ENCODE assay signal across 14 cellular contexts in genomic region chr15:55281517-55282227, GRCh38. TPM values are rescaled to one million over a fixed set of nuclear protein-coding genes. Genes with fewer than 3 reads are reported as not detected.
DNase-seq lines count a peak whose midpoint lies in the region; ATAC-seq, FAIRE-seq and TF ChIP-seq lines count a peak whose summit lies in the region.
"Had no signal": no experiment of that assay in that cellular context is flagged by ENCODE, and none has a peak within 500 bp of the region (broad histone marks: within the 10 kb centered on the region; RNA-seq: fewer than 3 reads in every experiment).

No MANE protein-coding gene starts in this region.

- no peak for ATAC-seq in GM12878
- peak in 2 of 3 donors; percentile 2 for ATAC-seq in natural killer cell
- no peak for ATAC-seq in gastrocnemius medialis
- no peak for ATAC-seq in HG02938 (IDR thresholded peaks at IDR 0.05; ENCODE audit: unreplicated experiment)

- peaks cover 96 to 100% (median 99%) of the 10 kb centered on the region in 3 donors for H3K4me1 Mint-ChIP-seq in CD8-positive, alpha-beta memory T cell
- peaks cover 97 to 100% of the 10 kb centered on the region in 2 donors for H3K4me1 Mint-ChIP-seq in natural killer cell
- H3K4me1 Mint-ChIP-seq: neural crest cell had no signal

- POLR2A ChIA-PET in CD8-positive, alpha-beta memory T cell (lab: Charles Lee), result interaction anchor here (0.7 to 1.5 kb wide), 6 partner anchors 14 to 85 kb away, joined by 3 to 12 read pairs (median 4); partner anchors contain the start of gene RSL24D1
- POLR2A ChIA-PET in GM12878 (lab: Charles Lee), result interaction anchor here (0.7 to 2.1 kb wide), 6 partner anchors 12 to 125 kb away, joined by 3 to 10 read pairs (median 3); partner anchors contain the start of genes PIGB and PIGBOS1

- peaks cover 58% of the 10 kb centered on the region for H3F3A ChIP-seq in MM.1S (ENCODE audit: insufficient read depth, low read length)

- H3K9me3 ChIP-seq in CD8-positive, alpha-beta memory T cell (ENCODE audit: low read length), result no peaks in the 10 kb centered on the region
- H3K9me3 ChIP-seq in MM.1S (replicated peaks; ENCODE audit: insufficient read depth, low read length), result no peaks in the 10 kb centered on the region
- no peaks in the 10 kb centered on the region for H3K9me3 ChIP-seq in GM12878 (replicated peaks; ENCODE audit: control insufficient read depth, insufficient read depth, low read length)
- no peaks in the 10 kb centered on the region for H3K9me3 ChIP-seq in gastrocnemius medialis

- peaks cover 0 to 11% (median 0%) of the 10 kb centered on the region in 3 donors for H3K36me3 Mint-ChIP-seq in CD8-positive, alpha-beta memory T cell
- no peaks in the 10 kb centered on the region for H3K36me3 Mint-ChIP-seq in natural killer cell

- no peak for DNase-seq in CD8-positive, alpha-beta memory T cell
- no peak for DNase-seq in MM.1S
- no peak for DNase-seq in GM12878 (ENCODE audit: low read depth, low spot score)
- no peak for DNase-seq in natural killer cell
- DNase-seq in GF-D8 (lab: John Stamatoyannopoulos, UW), result no peak
- no peak for DNase-seq in SHP77 treated with DMSO at 0.1 percent for 48 hours (lab: John Stamatoyannopoulos, UW)
- DNase-seq in gastrocnemius medialis, result no peak
- DNase-seq: amygdala, DMS53, NCI-H1930, substantia nigra, WERI-Rb-1 had no signal

- in situ Hi-C loops in GM12878 (cut with MboI) (loop anchor here (5.0 kb wide), 1 partner anchor 59 kb away; no protein-coding TSS in a partner anchor), gastrocnemius medialis (cut with MboI; ENCODE audit: low sequenced_read_pairs in 4 of 4) (no loop called here)

- RAD21 ChIA-PET in GM12878 (lab: Charles Lee; ENCODE audit: unreplicated experiment), result interaction anchor here (0.9 to 1.5 kb wide), 8 partner anchors 10 to 85 kb away, joined by 3 to 7 read pairs (median 4); partner anchors contain the start of gene RSL24D1

- H3K27me3 ChIP-seq in CD8-positive, alpha-beta memory T cell (ENCODE audit: insufficient read depth, low read length, poor library complexity, severe bottlenecking), result no peaks in the 10 kb centered on the region
- H3K27me3 ChIP-seq in MM.1S (replicated peaks; ENCODE audit: insufficient read depth, low read length), result no peaks in the 10 kb centered on the region
- no peaks in the 10 kb centered on the region for H3K27me3 ChIP-seq in GM12878 (replicated peaks in 1 of 2; ENCODE audit: control insufficient read depth in 2 of 2, insufficient read depth in 2 of 2, low read length in 1 of 2)
- H3K27me3 ChIP-seq in gastrocnemius medialis, result no peaks in the 10 kb centered on the region

- FAIRE-seq in GM12878 (lab: Jason Lieb, UNC), result no peak

- peaks cover 90% of the 10 kb centered on the region for H3K4me1 ChIP-seq in CD8-positive, alpha-beta memory T cell (ENCODE audit: insufficient read depth, low read length)
- H3K4me1 ChIP-seq in MM.1S (ENCODE audit: low read length), result peaks cover 74% of the 10 kb centered on the region
- H3K4me1 ChIP-seq in GM12878 (ENCODE audit: control insufficient read depth, insufficient read depth, low read length), result peaks cover 40% of the 10 kb centered on the region
- H3K4me1 ChIP-seq in gastrocnemius medialis, result no peaks in the 10 kb centered on the region

- TF ChIP-seq RAD21 in GM12878 (IDR thresholded peaks at IDR 0.05; ENCODE audit: insufficient read depth, low read depth, low read length), result no peak

- TF ChIP-seq EP300 in GM12878 (IDR thresholded peaks at IDR 0.05; ENCODE audit: borderline replicate concordance in 1 of 2, control insufficient read depth in 1 of 2, low read depth in 2 of 2, low read length in 2 of 2), result no peak

- H3K4me3 ChIP-seq in CD8-positive, alpha-beta memory T cell (ENCODE audit: low read length), result no peak overlapping the region
- no peak overlapping the region for H3K4me3 ChIP-seq in MM.1S (ENCODE audit: low read length)
- no peak overlapping the region for H3K4me3 ChIP-seq in GM12878
- no peak overlapping the region for H3K4me3 ChIP-seq in gastrocnemius medialis

- no peaks in the 10 kb centered on the region for H3K9me2 ChIP-seq in MM.1S (replicated peaks; ENCODE audit: insufficient read depth, low read length)

- H3K4me3 Mint-ChIP-seq in CD8-positive, alpha-beta memory T cell, result peak overlapping the region; percentile 53 to 88 (median 80)
- peak overlapping the region; percentile 89 for H3K4me3 Mint-ChIP-seq in natural killer cell
- H3K4me3 Mint-ChIP-seq: neural crest cell had no signal

- no peaks in the 10 kb centered on the region for H4K20me1 ChIP-seq in MM.1S (ENCODE audit: insufficient read depth, low read length)
- no peaks in the 10 kb centered on the region for H4K20me1 ChIP-seq in GM12878 (ENCODE audit: control insufficient read depth, insufficient read depth)

- CTCF ChIA-PET in CD8-positive, alpha-beta memory T cell (lab: Charles Lee), result interaction anchor here (0.6 to 2.0 kb wide), 9 partner anchors 9 to 84 kb away, joined by 3 to 9 read pairs (median 4); partner anchors contain the start of genes PIGB, PIGBOS1 and RSL24D1
- CTCF ChIA-PET in GM12878 (lab: Yijun Ruan, JAX), result interaction anchor here (1.1 to 1.7 kb wide), 4 partner anchors 12 to 65 kb away, joined by 3 to 6 read pairs (median 4); no protein-coding TSS in a partner anchor

- SMC1A ChIA-PET in GM12878 (lab: Charles Lee; ENCODE audit: uncharacterized antibody, unreplicated experiment), result interaction anchor here (0.9 to 11.6 kb wide), 12 partner anchors 10 to 153 kb away, joined by 3 to 110 read pairs (median 5); partner anchors contain the start of genes PIGB and PIGBOS1

- H3K27me3 Mint-ChIP-seq in CD8-positive, alpha-beta memory T cell, result no peaks in the 10 kb centered on the region
- no peaks in the 10 kb centered on the region for H3K27me3 Mint-ChIP-seq in natural killer cell (ENCODE audit: low read depth in 2 of 2)

- H3K36me3 ChIP-seq in CD8-positive, alpha-beta memory T cell (ENCODE audit: insufficient read depth, low read length), result no peaks in the 10 kb centered on the region
- H3K36me3 ChIP-seq in MM.1S (replicated peaks; ENCODE audit: insufficient read depth, low read length) (no peaks in the 10 kb centered on the region), GM12878 (ENCODE audit: control insufficient read depth in 2 of 2, insufficient read depth in 2 of 2, low read length in 1 of 2) (no peaks in the 10 kb centered on the region; a peak in 1 of 4 replicates), gastrocnemius medialis (no peaks in the 10 kb centered on the region)
- H3K36me3 ChIP-seq: WERI-Rb-1 had no signal

- H3K79me2 ChIP-seq in MM.1S (ENCODE audit: low read length) (peaks cover 81% of the 10 kb centered on the region), GM12878 (ENCODE audit: control insufficient read depth, insufficient read depth, low read length) (peaks cover 18% of the 10 kb centered on the region)

- TF ChIP-seq CTCF in MM.1S (IDR thresholded peaks at IDR 0.05; ENCODE audit: low read length) (peak; percentile 4; the same call in 1 of the 2 replicates), GM12878 (IDR thresholded peaks at IDR 0.05 in 2 of 3, conservative IDR thresholded peaks at IDR 0.05 in 1 of 3; ENCODE audit: control insufficient read depth in 2 of 3, extremely low read depth in 1 of 3, insufficient read depth in 1 of 3, low read depth in 3 of 3, low read length in 3 of 3) (0 out of 6 replicates have a peak, but pooled peaks of 1 of the 3 experiments have one; percentile 6), natural killer cell (IDR thresholded peaks at IDR 0.05) (no peak), gastrocnemius medialis (IDR thresholded peaks at IDR 0.05 in 4 of 5, conservative IDR thresholded peaks at IDR 0.05 in 1 of 5) (no peak)

- H3K9me3 Mint-ChIP-seq in CD8-positive, alpha-beta memory T cell, result no peaks in the 10 kb centered on the region
- no peaks in the 10 kb centered on the region for H3K9me3 Mint-ChIP-seq in natural killer cell
- H3K9me3 Mint-ChIP-seq: neural crest cell had no signal

- no TSS peak for BruUV-seq in GM12878 (replicated peaks; lab: Mats Ljungman, UMichigan)

- intact Hi-C loops in GM12878 (cut with micrococcal nuclease; ENCODE audit: unreplicated experiment), result loop anchor here (5.0 to 10.0 kb wide), 3 partner anchors 126 to 767 kb away; partner anchors contain the start of genes CCPG1 and PIERCE2
- intact Hi-C loops in natural killer cell (cut with micrococcal nuclease), result loop anchor here (1.0 to 10.0 kb wide), 4 partner anchors 9 to 123 kb away; partner anchors contain the start of genes CCPG1, PIERCE2, PIGB and PIGBOS1
- intact Hi-C loops in gastrocnemius medialis (cut with DNase I; ENCODE audit: low total_unique reads), result no loop called here

- H3K9ac ChIP-seq in MM.1S (ENCODE audit: low read length) (no peak overlapping the region), GM12878 (ENCODE audit: control insufficient read depth, insufficient read depth, low read length) (no peak overlapping the region)

- H2AFZ ChIP-seq in MM.1S (ENCODE audit: low read length), result no peak overlapping the region
- H2AFZ ChIP-seq in GM12878 (ENCODE audit: control insufficient read depth, low read depth, low read length), result no peak overlapping the region

- H3K27ac ChIP-seq in CD8-positive, alpha-beta memory T cell (ENCODE audit: low read depth, low read length), result peak overlapping the region; percentile 67
- peak overlapping the region; percentile 94; the same call in 1 of the 2 replicates for H3K27ac ChIP-seq in MM.1S (ENCODE audit: low read length)
- no peak overlapping the region for H3K27ac ChIP-seq in GM12878 (ENCODE audit: control insufficient read depth, insufficient read depth)
- H3K27ac ChIP-seq in gastrocnemius medialis, result no peak overlapping the region
- H3K27ac ChIP-seq: WERI-Rb-1 had no signal

- peak overlapping the region; percentile 49; the same call in 1 of the 2 replicates for H3K4me2 ChIP-seq in MM.1S (ENCODE audit: low read depth, low read length)
- no peak overlapping the region for H3K4me2 ChIP-seq in GM12878 (ENCODE audit: control insufficient read depth, insufficient read depth)

- H3K27ac Mint-ChIP-seq in CD8-positive, alpha-beta memory T cell, result peak overlapping the region; percentile 94 to 99 (median 96)
- H3K27ac Mint-ChIP-seq in natural killer cell, result peak overlapping the region; percentile 93 to 99

- TF ChIP-seq POLR2A in GM12878 (IDR thresholded peaks at IDR 0.05; ENCODE audit: low read depth, low read length) (no peak), gastrocnemius medialis (IDR thresholded peaks at IDR 0.05) (no peak)

RNA-seq across cellular contexts. Expression of gene RAB27A, which starts 7.9 kb away (rescaled TPM):
- 100 to 1,000 TPM; 187 to 195 TPM for total RNA-seq in CD8-positive, alpha-beta memory T cell
- polyA plus RNA-seq in CD8-positive, alpha-beta memory T cell, result 132 TPM
- total RNA-seq in GM12878 (2013; cell fraction: nucleolus; rRNA removed), result 104 and 107 TPM in 2 replicates
- total RNA-seq in GM12878 (2014; rRNA removed) (13.3 and 15.4 TPM in 2 replicates), GM12878 (2014; rRNA removed; fragmentation: Illumina TruSeq; extraction: Trizol) (27.6 and 30.8 TPM in 2 replicates), GM12878 (2021) (52.2 and 53.2 TPM in 2 replicates), natural killer cell (100 to 1,000 TPM in 1 of 3 donors, 10 to 100 TPM in 2; 90.0 to 111 (median 98.1) TPM), gastrocnemius medialis (1 to 10 TPM; 1.1 to 3.2 (median 1.8) TPM)
- polyA plus RNA-seq in GM12878 (2011; ENCODE audit: low read depth), result 14.9 TPM
- polyA plus RNA-seq in GM12878 (2011; rRNA removed) (139 and 184 TPM in 2 replicates), GM12878 (2014; fragmentation: Illumina TruSeq; extraction: Trizol) (65.4 and 85.6 TPM in 2 replicates), GM12878 (2014; fragmentation: Nextera tagmentation; extraction: Ambion mirVana) (10 to 100 TPM; 24.6 to 36.5 TPM), GM12878 (2014; rRNA removed) (44.3 and 50.6 TPM in 2 replicates), GM12878 (2016; fragmentation: Nextera tagmentation; extraction: Ambion mirVana) (10 to 100 TPM; 32.0 to 33.9 TPM)
- 55.6 and 70.9 TPM in 2 replicates for polyA plus RNA-seq in GM12878 (2011; cell fraction: cytosol; rRNA removed)
- polyA plus RNA-seq in GM12878 (2011; cell fraction: nucleus; rRNA removed), result 35.5 and 42.4 TPM in 2 replicates
- polyA plus RNA-seq in GM12878 (2012), result 17.4 and 27.6 TPM in 2 replicates
- 38.7 and 48.9 TPM in 2 replicates for polyA minus RNA-seq in GM12878 (2011; rRNA and poly(A)+ RNA removed)
- polyA minus RNA-seq in GM12878 (2011; cell fraction: cytosol; rRNA and poly(A)+ RNA removed), result 20.4 and 23.8 TPM in 2 replicates
- 14.3 and 20.1 TPM in 2 replicates for polyA minus RNA-seq in GM12878 (2011; cell fraction: nucleus; rRNA and poly(A)+ RNA removed)

RNA-seq across cellular contexts. Expression of gene PIGBOS1, which starts 37.3 kb away (rescaled TPM):
- 10 to 100 TPM; 11.5 to 11.9 TPM for total RNA-seq in CD8-positive, alpha-beta memory T cell
- 43.9 TPM for polyA plus RNA-seq in CD8-positive, alpha-beta memory T cell
- total RNA-seq in GM12878 (2013; cell fraction: nucleolus; rRNA removed), result 18.0 and 21.5 TPM in 2 replicates
- total RNA-seq in GM12878 (2014; rRNA removed) (7.1 and 8.1 TPM in 2 replicates), GM12878 (2014; rRNA removed; fragmentation: Illumina TruSeq; extraction: Trizol) (14.0 and 14.1 TPM in 2 replicates), GM12878 (2021) (7.1 and 7.6 TPM in 2 replicates), natural killer cell (10 to 100 TPM in 1 of 3 donors, 1 to 10 TPM in 2; 7.7 to 10.9 (median 9.3) TPM), gastrocnemius medialis (10 to 100 TPM in 2 of 4 donors, 1 to 10 TPM in 2; 5.7 to 11.8 (median 9.7) TPM)
- 13.4 TPM for polyA plus RNA-seq in GM12878 (2011; ENCODE audit: low read depth)
- polyA plus RNA-seq in GM12878 (2011; rRNA removed) (9.9 and 17.1 TPM in 2 replicates), GM12878 (2014; fragmentation: Illumina TruSeq; extraction: Trizol) (5.7 and 9.0 TPM in 2 replicates), GM12878 (2014; fragmentation: Nextera tagmentation; extraction: Ambion mirVana) (10 to 100 TPM; 19.9 to 24.7 TPM), GM12878 (2014; rRNA removed) (10.5 and 12.5 TPM in 2 replicates), GM12878 (2016; fragmentation: Nextera tagmentation; extraction: Ambion mirVana) (10 to 100 TPM; 10.0 to 13.2 TPM)
- polyA plus RNA-seq in GM12878 (2011; cell fraction: cytosol; rRNA removed), result 8.7 and 11.8 TPM in 2 replicates
- 3.9 and 5.1 TPM in 2 replicates for polyA plus RNA-seq in GM12878 (2011; cell fraction: nucleus; rRNA removed)
- polyA plus RNA-seq in GM12878 (2012), result 12.8 and 18.7 TPM in 2 replicates
- 2.2 and 2.6 TPM in 2 replicates for polyA minus RNA-seq in GM12878 (2011; rRNA and poly(A)+ RNA removed)
- polyA minus RNA-seq in GM12878 (2011; cell fraction: cytosol; rRNA and poly(A)+ RNA removed), result 4.0 and 5.2 TPM in 2 replicates
- 7.7 and 16.2 TPM in 2 replicates for polyA minus RNA-seq in GM12878 (2011; cell fraction: nucleus; rRNA and poly(A)+ RNA removed)

RNA-seq across cellular contexts. Expression of gene PIGB, which starts 37.4 kb away (rescaled TPM):
- total RNA-seq in CD8-positive, alpha-beta memory T cell, result 10 to 100 TPM; 17.4 to 17.9 TPM
- 22.4 TPM for polyA plus RNA-seq in CD8-positive, alpha-beta memory T cell
- total RNA-seq in GM12878 (2013; cell fraction: nucleolus; rRNA removed), result 76.7 and 77.5 TPM in 2 replicates
- 20.7 and 25.9 TPM in 2 replicates for total RNA-seq in GM12878 (2014; rRNA removed)
- total RNA-seq in GM12878 (2014; rRNA removed; fragmentation: Illumina TruSeq; extraction: Trizol), result 27.8 and 28.7 TPM in 2 replicates
- 21.2 and 23.7 TPM in 2 replicates for total RNA-seq in GM12878 (2021)
- polyA plus RNA-seq in GM12878 (2011; ENCODE audit: low read depth), result 16.8 TPM
- 46.0 and 58.3 TPM in 2 replicates for polyA plus RNA-seq in GM12878 (2011; rRNA removed)
- polyA plus RNA-seq in GM12878 (2011; cell fraction: cytosol; rRNA removed), result 18.0 and 20.1 TPM in 2 replicates
- 34.0 and 35.9 TPM in 2 replicates for polyA plus RNA-seq in GM12878 (2011; cell fraction: nucleus; rRNA removed)
- 13.7 and 18.8 TPM in 2 replicates for polyA plus RNA-seq in GM12878 (2012)
- 23.8 and 30.8 TPM in 2 replicates for polyA plus RNA-seq in GM12878 (2014; fragmentation: Illumina TruSeq; extraction: Trizol)
- polyA plus RNA-seq in GM12878 (2014; fragmentation: Nextera tagmentation; extraction: Ambion mirVana), result 10 to 100 TPM; 22.7 to 44.6 TPM
- 16.9 and 17.9 TPM in 2 replicates for polyA plus RNA-seq in GM12878 (2014; rRNA removed)
- 10 to 100 TPM; 26.6 to 35.4 TPM for polyA plus RNA-seq in GM12878 (2016; fragmentation: Nextera tagmentation; extraction: Ambion mirVana)
- 22.5 and 25.7 TPM in 2 replicates for polyA minus RNA-seq in GM12878 (2011; rRNA and poly(A)+ RNA removed)
- 5.7 and 13.0 TPM in 2 replicates for polyA minus RNA-seq in GM12878 (2011; cell fraction: cytosol; rRNA and poly(A)+ RNA removed)
- polyA minus RNA-seq in GM12878 (2011; cell fraction: nucleus; rRNA and poly(A)+ RNA removed), result 19.1 and 28.2 TPM in 2 replicates
- 10 to 100 TPM; 24.9 to 33.5 (median 26.1) TPM for total RNA-seq in natural killer cell
- total RNA-seq in gastrocnemius medialis, result 10 to 100 TPM in 2 of 4 donors, 1 to 10 TPM in 2; 1.2 to 22.9 (median 5.7) TPM

Comparison
In these comparisons a context has a peak if more than half of its experiments do, and no peak if none do; other contexts are left out.
1. H3K27ac ChIP-seq: peak in CD8-positive, alpha-beta memory T cell (single experiment) and MM.1S (single experiment); none in GM12878 (single experiment) and gastrocnemius medialis (0 of 4).
2. ATAC-seq: peak in natural killer cell (2 of 3); none in GM12878 (single experiment), gastrocnemius medialis (0 of 2) and HG02938 (single experiment).